ENCODE assay signal across 1 cellular context in the genomic region with DNA sequence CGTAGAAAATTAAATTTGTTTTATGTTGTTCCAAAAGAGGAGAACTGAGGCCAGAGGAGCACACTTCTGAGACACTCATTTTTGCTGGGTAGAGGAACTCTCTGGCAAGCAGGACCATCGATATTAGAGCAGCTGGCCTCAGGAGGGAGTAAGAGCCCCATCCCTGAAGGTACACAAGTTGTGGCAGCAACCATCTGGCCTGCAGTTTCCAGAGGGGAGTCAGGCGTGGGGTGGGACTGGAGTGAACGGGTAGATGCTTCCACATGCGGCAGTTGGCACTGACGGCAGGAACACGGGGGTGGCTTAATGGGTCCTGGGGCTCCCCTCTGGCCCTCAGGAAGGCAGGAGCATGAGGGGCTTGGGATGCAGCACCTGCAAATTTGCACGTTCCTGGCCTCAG.
TF ChIP-seq lines count a peak whose summit lies in the region.

No MANE protein-coding gene starts in this region.

TF ChIP-seq in HCT116, 20 proteins besides CTCF, POLR2A, EP300 and RAD21 (continued from another document):
- TF ChIP-seq, protein P1, sequence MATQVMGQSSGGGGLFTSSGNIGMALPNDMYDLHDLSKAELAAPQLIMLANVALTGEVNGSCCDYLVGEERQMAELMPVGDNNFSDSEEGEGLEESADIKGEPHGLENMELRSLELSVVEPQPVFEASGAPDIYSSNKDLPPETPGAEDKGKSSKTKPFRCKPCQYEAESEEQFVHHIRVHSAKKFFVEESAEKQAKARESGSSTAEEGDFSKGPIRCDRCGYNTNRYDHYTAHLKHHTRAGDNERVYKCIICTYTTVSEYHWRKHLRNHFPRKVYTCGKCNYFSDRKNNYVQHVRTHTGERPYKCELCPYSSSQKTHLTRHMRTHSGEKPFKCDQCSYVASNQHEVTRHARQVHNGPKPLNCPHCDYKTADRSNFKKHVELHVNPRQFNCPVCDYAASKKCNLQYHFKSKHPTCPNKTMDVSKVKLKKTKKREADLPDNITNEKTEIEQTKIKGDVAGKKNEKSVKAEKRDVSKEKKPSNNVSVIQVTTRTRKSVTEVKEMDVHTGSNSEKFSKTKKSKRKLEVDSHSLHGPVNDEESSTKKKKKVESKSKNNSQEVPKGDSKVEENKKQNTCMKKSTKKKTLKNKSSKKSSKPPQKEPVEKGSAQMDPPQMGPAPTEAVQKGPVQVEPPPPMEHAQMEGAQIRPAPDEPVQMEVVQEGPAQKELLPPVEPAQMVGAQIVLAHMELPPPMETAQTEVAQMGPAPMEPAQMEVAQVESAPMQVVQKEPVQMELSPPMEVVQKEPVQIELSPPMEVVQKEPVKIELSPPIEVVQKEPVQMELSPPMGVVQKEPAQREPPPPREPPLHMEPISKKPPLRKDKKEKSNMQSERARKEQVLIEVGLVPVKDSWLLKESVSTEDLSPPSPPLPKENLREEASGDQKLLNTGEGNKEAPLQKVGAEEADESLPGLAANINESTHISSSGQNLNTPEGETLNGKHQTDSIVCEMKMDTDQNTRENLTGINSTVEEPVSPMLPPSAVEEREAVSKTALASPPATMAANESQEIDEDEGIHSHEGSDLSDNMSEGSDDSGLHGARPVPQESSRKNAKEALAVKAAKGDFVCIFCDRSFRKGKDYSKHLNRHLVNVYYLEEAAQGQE (IDR thresholded peaks at IDR 0.05; ENCODE audit: low read depth): no peak
- TF ChIP-seq EZH2 (IDR thresholded peaks at IDR 0.05) (no peak), POLR2AphosphoS5 (IDR thresholded peaks at IDR 0.05; ENCODE audit: low read depth, low read length) (no peak), EGR1 (IDR thresholded peaks at IDR 0.05; ENCODE audit: low read depth) (no peak), EZH2phosphoT487 (IDR thresholded peaks at IDR 0.05; ENCODE audit: borderline replicate concordance) (no peak), CBX3 (IDR thresholded peaks at IDR 0.05; ENCODE audit: low read depth) (no peak), YY1 (IDR thresholded peaks at IDR 0.05; ENCODE audit: extremely low read depth, insufficient replicate concordance, low read depth, low read length) (no peak), JUND (IDR thresholded peaks at IDR 0.05) (no peak), ELF1 (IDR thresholded peaks at IDR 0.05; ENCODE audit: borderline replicate concordance, low read depth) (no peak)
- TF ChIP-seq, protein P2, sequence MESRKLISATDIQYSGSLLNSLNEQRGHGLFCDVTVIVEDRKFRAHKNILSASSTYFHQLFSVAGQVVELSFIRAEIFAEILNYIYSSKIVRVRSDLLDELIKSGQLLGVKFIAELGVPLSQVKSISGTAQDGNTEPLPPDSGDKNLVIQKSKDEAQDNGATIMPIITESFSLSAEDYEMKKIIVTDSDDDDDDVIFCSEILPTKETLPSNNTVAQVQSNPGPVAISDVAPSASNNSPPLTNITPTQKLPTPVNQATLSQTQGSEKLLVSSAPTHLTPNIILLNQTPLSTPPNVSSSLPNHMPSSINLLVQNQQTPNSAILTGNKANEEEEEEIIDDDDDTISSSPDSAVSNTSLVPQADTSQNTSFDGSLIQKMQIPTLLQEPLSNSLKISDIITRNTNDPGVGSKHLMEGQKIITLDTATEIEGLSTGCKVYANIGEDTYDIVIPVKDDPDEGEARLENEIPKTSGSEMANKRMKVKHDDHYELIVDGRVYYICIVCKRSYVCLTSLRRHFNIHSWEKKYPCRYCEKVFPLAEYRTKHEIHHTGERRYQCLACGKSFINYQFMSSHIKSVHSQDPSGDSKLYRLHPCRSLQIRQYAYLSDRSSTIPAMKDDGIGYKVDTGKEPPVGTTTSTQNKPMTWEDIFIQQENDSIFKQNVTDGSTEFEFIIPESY (IDR thresholded peaks at IDR 0.05; ENCODE audit: extremely low read depth, insufficient replicate concordance, low read length): no peak
